1 cellular context compared by ENCODE assay signal in the genomic region with DNA sequence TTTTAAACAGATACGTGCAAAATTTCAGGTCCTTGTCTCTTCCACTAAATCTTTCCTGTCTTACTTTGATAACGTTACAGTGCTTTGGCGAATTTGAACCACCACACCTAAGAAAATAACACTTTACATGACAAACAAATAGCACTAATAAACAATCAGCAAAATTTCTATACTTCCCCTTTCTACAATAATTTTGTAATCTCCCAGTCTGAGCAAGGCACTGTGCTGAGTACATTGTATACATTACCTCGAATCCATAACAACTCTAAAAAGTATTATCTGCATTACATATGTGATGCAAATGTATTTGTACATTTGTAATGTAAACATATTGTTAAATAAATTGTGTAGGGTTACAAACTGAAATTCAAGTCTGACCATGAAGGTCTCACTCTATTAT.
TF ChIP-seq lines count a peak whose summit lies in the region.

No MANE protein-coding gene starts in this region.

TF ChIP-seq in SK-N-SH treated with all-trans-retinoic acid at 6 μM for 48 hours, 23 proteins besides CTCF, POLR2A, EP300 and RAD21 (continued from another document):
- TF ChIP-seq, protein P1, sequence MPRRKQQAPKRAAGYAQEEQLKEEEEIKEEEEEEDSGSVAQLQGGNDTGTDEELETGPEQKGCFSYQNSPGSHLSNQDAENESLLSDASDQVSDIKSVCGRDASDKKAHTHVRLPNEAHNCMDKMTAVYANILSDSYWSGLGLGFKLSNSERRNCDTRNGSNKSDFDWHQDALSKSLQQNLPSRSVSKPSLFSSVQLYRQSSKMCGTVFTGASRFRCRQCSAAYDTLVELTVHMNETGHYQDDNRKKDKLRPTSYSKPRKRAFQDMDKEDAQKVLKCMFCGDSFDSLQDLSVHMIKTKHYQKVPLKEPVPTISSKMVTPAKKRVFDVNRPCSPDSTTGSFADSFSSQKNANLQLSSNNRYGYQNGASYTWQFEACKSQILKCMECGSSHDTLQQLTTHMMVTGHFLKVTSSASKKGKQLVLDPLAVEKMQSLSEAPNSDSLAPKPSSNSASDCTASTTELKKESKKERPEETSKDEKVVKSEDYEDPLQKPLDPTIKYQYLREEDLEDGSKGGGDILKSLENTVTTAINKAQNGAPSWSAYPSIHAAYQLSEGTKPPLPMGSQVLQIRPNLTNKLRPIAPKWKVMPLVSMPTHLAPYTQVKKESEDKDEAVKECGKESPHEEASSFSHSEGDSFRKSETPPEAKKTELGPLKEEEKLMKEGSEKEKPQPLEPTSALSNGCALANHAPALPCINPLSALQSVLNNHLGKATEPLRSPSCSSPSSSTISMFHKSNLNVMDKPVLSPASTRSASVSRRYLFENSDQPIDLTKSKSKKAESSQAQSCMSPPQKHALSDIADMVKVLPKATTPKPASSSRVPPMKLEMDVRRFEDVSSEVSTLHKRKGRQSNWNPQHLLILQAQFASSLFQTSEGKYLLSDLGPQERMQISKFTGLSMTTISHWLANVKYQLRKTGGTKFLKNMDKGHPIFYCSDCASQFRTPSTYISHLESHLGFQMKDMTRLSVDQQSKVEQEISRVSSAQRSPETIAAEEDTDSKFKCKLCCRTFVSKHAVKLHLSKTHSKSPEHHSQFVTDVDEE (CRISPR knock-in tag; IDR thresholded peaks at IDR 0.05), result no peak
- TF ChIP-seq ZNF8 (CRISPR knock-in tag; IDR thresholded peaks at IDR 0.05), result no peak
- TF ChIP-seq RARB (CRISPR knock-in tag; IDR thresholded peaks at IDR 0.05), result no peak
- TF ChIP-seq ZNF565 (CRISPR knock-in tag; conservative IDR thresholded peaks at IDR 0.05; ENCODE audit: low read depth), result no peak
- TF ChIP-seq, protein P2, sequence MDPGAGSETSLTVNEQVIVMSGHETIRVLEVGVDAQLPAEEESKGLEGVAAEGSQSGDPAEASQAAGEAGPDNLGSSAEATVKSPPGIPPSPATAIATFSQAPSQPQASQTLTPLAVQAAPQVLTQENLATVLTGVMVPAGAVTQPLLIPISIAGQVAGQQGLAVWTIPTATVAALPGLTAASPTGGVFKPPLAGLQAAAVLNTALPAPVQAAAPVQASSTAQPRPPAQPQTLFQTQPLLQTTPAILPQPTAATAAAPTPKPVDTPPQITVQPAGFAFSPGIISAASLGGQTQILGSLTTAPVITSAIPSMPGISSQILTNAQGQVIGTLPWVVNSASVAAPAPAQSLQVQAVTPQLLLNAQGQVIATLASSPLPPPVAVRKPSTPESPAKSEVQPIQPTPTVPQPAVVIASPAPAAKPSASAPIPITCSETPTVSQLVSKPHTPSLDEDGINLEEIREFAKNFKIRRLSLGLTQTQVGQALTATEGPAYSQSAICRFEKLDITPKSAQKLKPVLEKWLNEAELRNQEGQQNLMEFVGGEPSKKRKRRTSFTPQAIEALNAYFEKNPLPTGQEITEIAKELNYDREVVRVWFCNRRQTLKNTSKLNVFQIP (CRISPR knock-in tag; IDR thresholded peaks at IDR 0.05; ENCODE audit: borderline replicate concordance, low read depth), result no peak
- TF ChIP-seq ARNTL (CRISPR knock-in tag; IDR thresholded peaks at IDR 0.05; ENCODE audit: borderline replicate concordance, low read depth), result no peak
- no peak for TF ChIP-seq OSR1 (CRISPR knock-in tag; IDR thresholded peaks at IDR 0.05)
